Comparison of ENCODE assay signal across 11 cellular contexts in genomic region chr11:117795726-117796455, GRCh38. TPM values are rescaled to one million over a fixed set of nuclear protein-coding genes. Genes with fewer than 3 reads are reported as not detected.
A peak's percentile ranks its signal among the peaks of the same experiment; 100 is the strongest.
DNase-seq lines count a peak whose midpoint lies in the region; ATAC-seq and TF ChIP-seq lines count a peak whose summit lies in the region.
"Had no signal": no experiment of that assay in that cellular context is flagged by ENCODE, and none has a peak within 500 bp of the region (broad histone marks: within the 10 kb centered on the region; RNA-seq: fewer than 3 reads in every experiment).

No MANE protein-coding gene starts in this region.

- intact Hi-C loops in heart left ventricle (cut with DNase I) = no loop called here
- intact Hi-C loops in Right ventricle myocardium inferior (cut with DNase I) = no loop called here
- intact Hi-C loops in breast epithelium (cut with DNase I; ENCODE audit: low total_unique reads) = no loop called here
- intact Hi-C loops in thyroid gland (cut with DNase I) = loop anchor here (5.0 kb wide), 1 partner anchor 369 kb away; no protein-coding TSS in a partner anchor

- H3K4me3 ChIP-seq in heart left ventricle (peak overlapping the region in 11 of 12 donors; percentile 27 to 51 (median 41)), breast epithelium (peak overlapping the region; percentile 24 to 65 (median 47)), thyroid gland (replicated peaks in 1 of 3) (peak overlapping the region in 2 of 3 donors; percentile 36 to 73)

- no peak overlapping the region for H3K27ac ChIP-seq in heart left ventricle
- no peak overlapping the region for H3K27ac ChIP-seq in breast epithelium
- H3K27ac ChIP-seq in thyroid gland = no peak overlapping the region
- H3K27ac ChIP-seq: C4-2B had no signal

- H3K4me1 ChIP-seq in heart left ventricle = peaks cover 7 to 23% (median 16%) of the 10 kb centered on the region in 12 donors
- peaks cover 0 to 12% of the 10 kb centered on the region in 2 donors for H3K4me1 ChIP-seq in breast epithelium
- H3K4me1 ChIP-seq in thyroid gland = peaks cover 11 to 20% of the 10 kb centered on the region in 2 donors

- H3K36me3 ChIP-seq in heart left ventricle (no peaks in the 10 kb centered on the region), breast epithelium (no peaks in the 10 kb centered on the region), thyroid gland (no peaks in the 10 kb centered on the region)

- TF ChIP-seq CTCF in heart left ventricle (IDR thresholded peaks at IDR 0.05) = no peak
- TF ChIP-seq CTCF in breast epithelium (IDR thresholded peaks at IDR 0.05) = no peak
- no peak for TF ChIP-seq CTCF in thyroid gland (IDR thresholded peaks at IDR 0.05)
- TF ChIP-seq CTCF in GM10266 (IDR thresholded peaks at IDR 0.05; ENCODE audit: control insufficient read depth, insufficient read depth, low read depth, missing control alignments) = no peak

- peak in 1 of 4 donors; percentile 14 for ATAC-seq in heart left ventricle
- no peak for ATAC-seq in Right ventricle myocardium inferior
- no peak for ATAC-seq in GM19328 (IDR thresholded peaks at IDR 0.05; ENCODE audit: unreplicated experiment)

- no peaks in the 10 kb centered on the region for H3K9me3 ChIP-seq in heart left ventricle
- H3K9me3 ChIP-seq in breast epithelium = no peaks in the 10 kb centered on the region
- no peaks in the 10 kb centered on the region for H3K9me3 ChIP-seq in thyroid gland

- DNase-seq in heart left ventricle (no peak), Right ventricle myocardium inferior (ENCODE audit: missing footprints) (no peak), breast epithelium (ENCODE audit: low spot score in 2 of 2) (no peak), left kidney (ENCODE audit: low read depth, low spot score) (peak; percentile 64), thyroid gland (peak in 1 of 2 donors; percentile 31), GM10266 (ENCODE audit: extremely low spot score) (no peak), NCI-H1048 (lab: John Stamatoyannopoulos, UW) (no peak)
- DNase-seq: stimulated activated CD4-positive, alpha-beta T cell treated with anti-CD3 and anti-CD28 coated beads, Interleukin-2, amount 100 ng/mL, for 48 hours had no signal

- WGBS in heart left ventricle, 4 donors = 7 to 10% (median 9%) methylated on average over 32 to 49 of the region's 49 CpGs
- WGBS in thyroid gland, 2 donors = 0 to 14% methylated on average over 8 to 16 of the region's 49 CpGs

- no peak for TF ChIP-seq POLR2A in heart left ventricle (IDR thresholded peaks at IDR 0.05)
- TF ChIP-seq POLR2A in breast epithelium (IDR thresholded peaks at IDR 0.05) = no peak
- TF ChIP-seq POLR2A in thyroid gland (IDR thresholded peaks at IDR 0.05) = no peak

- H3K27me3 ChIP-seq in heart left ventricle (peaks cover 19 to 58% (median 30%) of the 10 kb centered on the region in 9 donors), breast epithelium (peaks cover 5 to 55% of the 10 kb centered on the region in 2 donors), thyroid gland (peaks cover 9% of the 10 kb centered on the region)

RNA-seq across cellular contexts. Expression of gene DSCAML1, which starts 1.1 kb away (rescaled TPM):
- total RNA-seq in heart left ventricle = 1 to 10 TPM in 3 of 9 donors, under 1 TPM in 6; 0.05 to 1.7 (median 0.81) TPM
- under 1 TPM; 0.11 to 0.76 TPM for polyA plus RNA-seq in heart left ventricle
- 0.22 TPM for total RNA-seq in Right ventricle myocardium inferior
- total RNA-seq in breast epithelium = 1 to 10 TPM in 1 of 3 donors, under 1 TPM in 2; 0.33 to 1.8 (median 0.64) TPM
- total RNA-seq in thyroid gland = 1 to 10 TPM in 2 of 4 donors, under 1 TPM in 2; 0.54 to 1.8 (median 0.99) TPM
- total RNA-seq: RPMI7951 had no signal

RNA-seq across cellular contexts. Expression of gene FXYD2, which starts 28.7 kb away (rescaled TPM):
- total RNA-seq in heart left ventricle (1 to 10 TPM in 5 of 9 donors, under 1 TPM in 3, not detected in 1; 0.48 to 2.7 (median 1.8) TPM), Right ventricle myocardium inferior (2.7 TPM), breast epithelium (1 to 10 TPM in 2 of 3 donors, under 1 TPM in 1; 0.66 to 2.0 (median 1.3) TPM), thyroid gland (1 to 10 TPM in 3 of 4 donors, under 1 TPM in 1; 0.42 to 2.8 (median 1.5) TPM)
- 1 to 10 TPM in 1 of 2 donors, under 1 TPM in 1; 0.53 to 1.8 TPM for polyA plus RNA-seq in heart left ventricle
- total RNA-seq: RPMI7951 had no signal
